Comparison of ENCODE assay signal across 8 cellular contexts in the genomic region with DNA sequence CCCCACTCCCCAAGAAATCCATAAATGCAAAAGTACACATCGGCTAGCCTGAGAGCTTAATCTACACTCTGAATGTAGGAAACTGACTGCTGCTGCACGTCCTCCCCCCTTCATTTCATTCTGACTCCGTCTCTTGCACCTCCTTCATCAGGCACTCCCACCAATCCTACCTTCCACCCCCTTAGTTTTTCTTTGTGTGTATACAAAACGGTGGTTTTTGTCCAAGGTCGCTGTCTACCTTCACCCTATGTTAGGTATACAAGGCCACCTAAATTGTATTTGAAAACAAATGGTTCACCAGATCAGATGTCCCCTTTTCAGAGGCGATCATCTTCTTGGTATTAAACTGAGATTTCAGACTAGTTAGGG. TPM values are rescaled to one million over a fixed set of nuclear protein-coding genes. Genes with fewer than 3 reads are reported as not detected.
DNase-seq lines count a peak whose midpoint lies in the region; ATAC-seq, FAIRE-seq and TF ChIP-seq lines count a peak whose summit lies in the region.

No MANE protein-coding gene starts in this region.

- FAIRE-seq in endothelial cell of umbilical vein (lab: Jason Lieb, UNC), result no peak

- H3K79me2 ChIP-seq in endothelial cell of umbilical vein (ENCODE audit: control insufficient read depth, insufficient read depth, low read length), result peaks cover 58% of the 10 kb centered on the region

- no peak overlapping the region for H2AFZ ChIP-seq in endothelial cell of umbilical vein (ENCODE audit: low read depth, low read length)

- intact Hi-C loops in endothelial cell of umbilical vein (cut with micrococcal nuclease) (loop anchor here (1.0 to 5.0 kb wide), 4 partner anchors 24 to 725 kb away; a partner anchor contains a TSS), natural killer cell (cut with micrococcal nuclease) (loop anchor here (5.0 kb wide), 1 partner anchor 50 kb away; no protein-coding TSS in a partner anchor)

- peak overlapping the region; percentile 24 to 100 (median 88) for H3K4me3 ChIP-seq in endothelial cell of umbilical vein (replicated peaks in 1 of 3; ENCODE audit: insufficient read depth in 1 of 3, low read depth in 1 of 3, low read length in 3 of 3)

- peak overlapping the region; percentile 61 for H3K9ac ChIP-seq in endothelial cell of umbilical vein (replicated peaks; ENCODE audit: extremely low read depth, insufficient read depth, low read length)

- dilution Hi-C loops in endothelial cell of umbilical vein (cut with MboI; ENCODE audit: extremely low pct_ligation_motif_present, low sequenced_read_pairs), result no loop called here

- no peaks in the 10 kb centered on the region for H3K9me1 ChIP-seq in endothelial cell of umbilical vein (replicated peaks; ENCODE audit: control insufficient read depth, extremely low read depth, insufficient read depth, low read length)

- H3K27ac ChIP-seq in endothelial cell of umbilical vein (ENCODE audit: insufficient read depth, low read depth, low read length), result peak overlapping the region; percentile 21

- H3K4me1 Mint-ChIP-seq in natural killer cell, result peaks cover 52 to 54% of the 10 kb centered on the region in 2 donors

- H3K27me3 Mint-ChIP-seq in natural killer cell (ENCODE audit: low read depth in 2 of 2), result no peaks in the 10 kb centered on the region

- peaks cover 0 to 8% of the 10 kb centered on the region in 2 experiments for H3K36me3 ChIP-seq in endothelial cell of umbilical vein (ENCODE audit: control insufficient read depth in 2 of 2, extremely low read depth in 1 of 2, insufficient read depth in 2 of 2, low read length in 2 of 2)

- H3K9me3 ChIP-seq in endothelial cell of umbilical vein (replicated peaks; ENCODE audit: control insufficient read depth, insufficient read depth, low read length), result no peaks in the 10 kb centered on the region

- in situ Hi-C loops in SK-MEL-5 (cut with HindIII; ENCODE audit: low pct_unique_long_range_greater_than_20kb, low sequenced_read_pairs), result no loop called here

- H4K20me1 ChIP-seq in endothelial cell of umbilical vein (replicated peaks; ENCODE audit: control insufficient read depth, extremely low read depth, insufficient read depth, low read length), result peaks cover 1% of the 10 kb centered on the region

- peak overlapping the region; percentile 86 to 88 for H3K27ac Mint-ChIP-seq in natural killer cell

- H3K27me3 ChIP-seq in endothelial cell of umbilical vein (ENCODE audit: control insufficient read depth in 2 of 2, insufficient read depth in 2 of 2, low read length in 2 of 2), result no peaks in the 10 kb centered on the region

- H3K4me2 ChIP-seq in endothelial cell of umbilical vein (ENCODE audit: insufficient read depth, low read length), result peak overlapping the region; percentile 97

- peaks cover 46% of the 10 kb centered on the region for H3K4me1 ChIP-seq in endothelial cell of umbilical vein (ENCODE audit: control insufficient read depth, extremely low read depth, insufficient read depth, low read length)

- no peak for TF ChIP-seq POLR2A in endothelial cell of umbilical vein (IDR thresholded peaks at IDR 0.05; ENCODE audit: low read depth, low read length)

- no peak for TF ChIP-seq CTCF in endothelial cell of umbilical vein (IDR thresholded peaks at IDR 0.05; ENCODE audit: extremely low read depth in 1 of 2, insufficient read depth in 1 of 2, low read depth in 1 of 2, low read length in 2 of 2)
- TF ChIP-seq CTCF in natural killer cell (IDR thresholded peaks at IDR 0.05), result no peak

- BruUV-seq in endothelial cell of umbilical vein (replicated peaks; lab: Mats Ljungman, UMichigan), result no TSS peak

- no peaks in the 10 kb centered on the region for H3K36me3 Mint-ChIP-seq in natural killer cell

- no peak for ATAC-seq in natural killer cell

- DNase-seq in NCI-H82 (lab: John Stamatoyannopoulos, UW) (peak; percentile 54), NCI-H82 treated with DMSO at 0.1 percent for 48 hours (lab: John Stamatoyannopoulos, UW; ENCODE audit: unreplicated experiment) (no peak), SK-MEL-5 (ENCODE audit: low read depth, low spot score) (peak; percentile 19), endothelial cell of umbilical vein (ENCODE audit: low read depth, low spot score) (peak; percentile 48), natural killer cell (no peak), NCI-H2081 treated with DMSO at 0.1 percent for 48 hours (lab: John Stamatoyannopoulos, UW) (no peak), iPS-NIHi7 (ENCODE audit: extremely low spot score) (no peak)
- no peak for DNase-seq in activated effector memory CD4-positive, alpha-beta T cell treated with Interleukin-2 at 50 U/mL for 16 hours

- POLR2A ChIA-PET in endothelial cell of umbilical vein (lab: Charles Lee), result interaction anchor here (1.5 kb wide), 2 partner anchors 24 to 66 kb away, joined by 4 to 6 read pairs; no protein-coding TSS in a partner anchor

- CTCF ChIA-PET in endothelial cell of umbilical vein (lab: Charles Lee), result interaction anchor here (0.5 to 7.4 kb wide), 5 partner anchors 16 to 694 kb away, joined by 3 to 92 read pairs (median 5); no protein-coding TSS in a partner anchor

- no peaks in the 10 kb centered on the region for H3K9me3 Mint-ChIP-seq in natural killer cell

- peak overlapping the region; percentile 90 for H3K4me3 Mint-ChIP-seq in natural killer cell

TF ChIP-seq in endothelial cell of umbilical vein, 7 proteins besides CTCF, POLR2A, EP300 and RAD21:
- TF ChIP-seq, protein P1, sequence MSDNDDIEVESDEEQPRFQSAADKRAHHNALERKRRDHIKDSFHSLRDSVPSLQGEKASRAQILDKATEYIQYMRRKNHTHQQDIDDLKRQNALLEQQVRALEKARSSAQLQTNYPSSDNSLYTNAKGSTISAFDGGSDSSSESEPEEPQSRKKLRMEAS (IDR thresholded peaks at IDR 0.05; ENCODE audit: insufficient read depth, insufficient read length), result no peak

RNA-seq across cellular contexts. Expression of a gene that starts 1.9 kb away (rescaled TPM):
- total RNA-seq in SK-MEL-5 (2014; rRNA removed; shearing (Covaris generic)), result 40.3 and 44.4 TPM in 2 replicates
- 47.7 and 68.8 TPM in 2 replicates for polyA plus RNA-seq in SK-MEL-5 (2015; cell fraction: cytosol; rRNA removed)
- polyA plus RNA-seq in SK-MEL-5 (2015; cell fraction: nucleus; rRNA removed), result 88.8 and 94.5 TPM in 2 replicates
- 90.1 and 92.4 TPM in 2 replicates for total RNA-seq in endothelial cell of umbilical vein
- polyA plus RNA-seq in endothelial cell of umbilical vein, result 19.3 and 26.7 TPM in 2 replicates
- 33.7 and 36.0 TPM in 2 replicates for polyA plus RNA-seq in endothelial cell of umbilical vein (2011; cell fraction: cytosol; rRNA removed)
- 88.9 and 115 TPM in 2 replicates for polyA plus RNA-seq in endothelial cell of umbilical vein (2011; cell fraction: nucleus; rRNA removed)
- polyA plus RNA-seq in endothelial cell of umbilical vein (2012), result 62.1 and 76.9 TPM in 2 replicates
- polyA minus RNA-seq in endothelial cell of umbilical vein, result 74.5 and 98.5 TPM in 2 replicates
- 29.9 TPM for polyA minus RNA-seq in endothelial cell of umbilical vein (2011; cell fraction: cytosol; rRNA and poly(A)+ RNA removed)
- polyA minus RNA-seq in endothelial cell of umbilical vein (2011; cell fraction: nucleus; rRNA and poly(A)+ RNA removed), result 128 and 154 TPM in 2 replicates
- total RNA-seq in natural killer cell, result 100 to 1,000 TPM; 244 to 310 (median 261) TPM

Comparison
In these comparisons a context has a peak if more than half of its experiments do, and no peak if none do; other contexts are left out.
1. DNase-seq: peak in NCI-H82 (single experiment), SK-MEL-5 (single experiment) and endothelial cell of umbilical vein (single experiment); none in NCI-H82 treated with DMSO at 0.1 percent for 48 hours (single experiment), natural killer cell (single experiment), NCI-H2081 treated with DMSO at 0.1 percent for 48 hours (single experiment), iPS-NIHi7 (single experiment) and activated effector memory CD4-positive, alpha-beta T cell treated with Interleukin-2 at 50 U/mL for 16 hours (single experiment).